Comparison of ENCODE assay signal across 19 cellular contexts in the genomic region with DNA sequence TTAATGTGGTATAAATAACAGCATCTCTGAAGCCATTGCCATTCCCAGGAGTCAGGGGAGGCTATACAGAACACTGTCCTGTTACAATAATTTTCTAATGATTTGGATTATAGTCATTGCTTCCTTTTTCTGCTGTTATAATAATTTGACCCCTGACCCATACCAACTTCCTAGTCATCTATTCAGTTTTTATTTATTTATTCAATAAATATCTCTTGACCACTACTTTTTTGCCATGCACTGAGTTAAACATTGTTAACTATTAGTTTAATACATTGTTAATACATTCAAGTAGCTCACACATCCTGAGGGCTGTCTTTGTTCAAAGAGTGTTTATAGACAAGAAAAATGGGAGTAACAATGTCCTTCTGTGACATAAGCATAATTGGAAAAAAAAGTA.
"Had no signal": no experiment of that assay in that cellular context is flagged by ENCODE, and none has a peak within 500 bp of the region (broad histone marks: within the 10 kb centered on the region; RNA-seq: fewer than 3 reads in every experiment).

No MANE protein-coding gene starts in this region.

- H3K36me3 Mint-ChIP-seq: naive thymus-derived CD4-positive, alpha-beta T cell; stimulated activated naive B cell treated with anti-CD40 and anti-IgM and Interleukin-4, amounts not matched to agents 10 μg/mL and 1 μg/mL and 100 μg/mL, for 72 hours had no signal

- H3K9me3 ChIP-seq: gastrocnemius medialis, psoas muscle, right lobe of liver, testis, upper lobe of right lung, vagina had no signal

- H3K4me1 Mint-ChIP-seq: endodermal cell; naive thymus-derived CD4-positive, alpha-beta T cell; stimulated activated naive B cell treated with anti-CD40 and anti-IgM and Interleukin-4, amounts not matched to agents 10 μg/mL and 1 μg/mL and 100 μg/mL, for 72 hours; stimulated activated naive CD8-positive, alpha-beta T cell treated with anti-CD3 and anti-CD28 coated beads, Interleukin-15, amount 100 ng/mL, for 72 hours had no signal

- H3K27me3 Mint-ChIP-seq: naive thymus-derived CD4-positive, alpha-beta T cell; stimulated activated naive B cell treated with anti-CD40 and anti-IgM and Interleukin-4, amounts not matched to agents 10 μg/mL and 1 μg/mL and 100 μg/mL, for 72 hours; stimulated activated naive CD8-positive, alpha-beta T cell treated with anti-CD3 and anti-CD28 coated beads, Interleukin-15, amount 100 ng/mL, for 72 hours had no signal

- H3K27ac Mint-ChIP-seq: endodermal cell; naive thymus-derived CD4-positive, alpha-beta T cell; nephron progenitor cell; stimulated activated naive B cell treated with anti-CD40 and anti-IgM and Interleukin-4, amounts not matched to agents 10 μg/mL and 1 μg/mL and 100 μg/mL, for 72 hours; stimulated activated naive CD8-positive, alpha-beta T cell treated with anti-CD3 and anti-CD28 coated beads, Interleukin-15, amount 100 ng/mL, for 72 hours had no signal

- H3K4me3 ChIP-seq: gastrocnemius medialis, psoas muscle, right lobe of liver, spleen, testis, tibial nerve, upper lobe of right lung, vagina had no signal

- H3K4me3 Mint-ChIP-seq: endodermal cell; naive thymus-derived CD4-positive, alpha-beta T cell; nephron progenitor cell; stimulated activated naive B cell treated with anti-CD40 and anti-IgM and Interleukin-4, amounts not matched to agents 10 μg/mL and 1 μg/mL and 100 μg/mL, for 72 hours; stimulated activated naive CD8-positive, alpha-beta T cell treated with anti-CD3 and anti-CD28 coated beads, Interleukin-15, amount 100 ng/mL, for 72 hours had no signal

- H3K36me3 ChIP-seq: gastrocnemius medialis, right lobe of liver, spleen, tibial nerve, upper lobe of right lung, vagina had no signal

- H3K27ac ChIP-seq: gastrocnemius medialis, psoas muscle, right lobe of liver, spleen, testis, tibial nerve, upper lobe of right lung, vagina had no signal

- H3K9me3 Mint-ChIP-seq: endodermal cell had no signal

- H3K27me3 ChIP-seq: gastrocnemius medialis, right lobe of liver, spleen, testis, tibial nerve, upper lobe of right lung, vagina had no signal

- H3K4me1 ChIP-seq: gastrocnemius medialis, psoas muscle, right lobe of liver, spleen, testis, upper lobe of right lung had no signal

- DNase-seq: effector CD4-positive, alpha-beta T cell; endodermal cell; gastrocnemius medialis; islet precursor cell; naive thymus-derived CD4-positive, alpha-beta T cell; nephron progenitor cell; psoas muscle; retina; right lobe of liver; spleen; stimulated activated CD4-positive, alpha-beta T cell treated with anti-CD3 and anti-CD28 coated beads, Interleukin-15, amount 100 ng/mL, for 24 hours; stimulated activated CD4-positive, alpha-beta T cell treated with anti-CD3 and anti-CD28 coated beads, Interleukin-1b, Interleukin-23, amount 100 ng/mL, for 48 hours; stimulated activated CD4-positive, alpha-beta T cell treated with anti-CD3 and anti-CD28 coated beads, Interleukin-4, amount 100 ng/mL, for 4 hours; stimulated activated naive B cell treated with anti-CD40 and anti-IgM and Interleukin-4, amounts not matched to agents 10 μg/mL and 1 μg/mL and 100 μg/mL, for 72 hours; stimulated activated naive CD8-positive, alpha-beta T cell treated with anti-CD3 and anti-CD28 coated beads, Interleukin-15, amount 100 ng/mL, for 72 hours; testis; upper lobe of right lung had no signal
